Comparison of ENCODE assay signal across 14 cellular contexts in genomic region chr13:43339843-43340550, GRCh38.
A peak's percentile ranks its signal among the peaks of the same experiment; 100 is the strongest.
DNase-seq lines count a peak whose midpoint lies in the region; ATAC-seq and TF ChIP-seq lines count a peak whose summit lies in the region.
"Had no signal": no experiment of that assay in that cellular context is flagged by ENCODE, and none has a peak within 500 bp of the region (broad histone marks: within the 10 kb centered on the region; RNA-seq: fewer than 3 reads in every experiment).

No MANE protein-coding gene starts in this region.

- peak; percentile 1 for DNase-seq in GOT3 (lab: John Stamatoyannopoulos, UW)
- peak; percentile 52 for DNase-seq in amniotic epithelial cell (ENCODE audit: low read depth)
- DNase-seq in fibroblast of mammary gland (ENCODE audit: low read depth) = peak; percentile 35
- DNase-seq in psoas muscle = no peak
- DNase-seq in Peyer's patch = no peak
- no peak for DNase-seq in iPS-NIHi11 (ENCODE audit: low spot score)
- DNase-seq in T1000 (lab: John Stamatoyannopoulos, UW) = no peak
- DNase-seq: CD8-positive, alpha-beta T cell; COR-L47; DMS153; DMS79 treated with DMSO at 0.1 percent for 48 hours; EL; H7 had no signal

- H3K27ac ChIP-seq in psoas muscle = peak overlapping the region; percentile 65
- H3K27ac ChIP-seq in Peyer's patch = no peak overlapping the region

- H3K27me3 ChIP-seq in psoas muscle (ENCODE audit: insufficient read depth in 3 of 3, low read length in 2 of 3) (no peaks in the 10 kb centered on the region), Peyer's patch (no peaks in the 10 kb centered on the region)

- H3K36me3 ChIP-seq in psoas muscle (ENCODE audit: insufficient read depth in 1 of 2, low read depth in 1 of 2) (peaks cover 0 to 4% of the 10 kb centered on the region in 2 donors), Peyer's patch (no peaks in the 10 kb centered on the region)

- intact Hi-C loops in psoas muscle (cut with DNase I) = no loop called here

- no peaks in the 10 kb centered on the region for H3K9me3 ChIP-seq in psoas muscle
- no peaks in the 10 kb centered on the region for H3K9me3 ChIP-seq in Peyer's patch

- ATAC-seq in psoas muscle (peak; percentile 75 to 92 (median 86)), GM21619 (IDR thresholded peaks at IDR 0.05; ENCODE audit: unreplicated experiment) (no peak)
- ATAC-seq: CD8-positive, alpha-beta T cell had no signal

- TF ChIP-seq POLR2A in Peyer's patch (IDR thresholded peaks at IDR 0.05) = no peak

- TF ChIP-seq CTCF in fibroblast of mammary gland (conservative IDR thresholded peaks at IDR 0.05; ENCODE audit: control insufficient read depth, insufficient read depth, low read depth, low read length) (no peak), psoas muscle (IDR thresholded peaks at IDR 0.05) (no peak), Peyer's patch (IDR thresholded peaks at IDR 0.05) (no peak)

- H3K4me3 ChIP-seq in fibroblast of mammary gland (ENCODE audit: control insufficient read depth, low read depth, low read length) = no peak overlapping the region
- no peak overlapping the region for H3K4me3 ChIP-seq in psoas muscle
- no peak overlapping the region for H3K4me3 ChIP-seq in Peyer's patch

- H3K4me1 ChIP-seq in psoas muscle (peaks cover 11% of the 10 kb centered on the region), Peyer's patch (no peaks in the 10 kb centered on the region)

- WGBS in psoas muscle, 3 donors = 40 to 50% (median 45%) methylated on average over 4 of the region's 4 CpGs

Comparison
In these comparisons a context has a peak if more than half of its experiments do, and no peak if none do; other contexts are left out.
1. DNase-seq: peak in GOT3 (single experiment), amniotic epithelial cell (single experiment) and fibroblast of mammary gland (single experiment); none in psoas muscle (0 of 2), Peyer's patch (0 of 3), iPS-NIHi11 (single experiment) and T1000 (single experiment).